Comparison of ENCODE assay signal across 9 cellular contexts in genomic region chr3:194255252-194256039, GRCh38.
A peak's percentile ranks its signal among the peaks of the same experiment; 100 is the strongest.
DNase-seq lines count a peak whose midpoint lies in the region; ATAC-seq, FAIRE-seq and TF ChIP-seq lines count a peak whose summit lies in the region.
"Had no signal": no experiment of that assay in that cellular context is flagged by ENCODE, and none has a peak within 500 bp of the region (broad histone marks: within the 10 kb centered on the region; RNA-seq: fewer than 3 reads in every experiment).

No MANE protein-coding gene starts in this region.

- H3K18ac ChIP-seq in trophoblast cell (ENCODE audit: low read length): no peak overlapping the region

- TF ChIP-seq POLR2A in H54 (IDR thresholded peaks at IDR 0.05; ENCODE audit: low read depth, low read length): no peak

- no peak overlapping the region for H3K23ac ChIP-seq in trophoblast cell (ENCODE audit: low read length)

- H3K36me3 Mint-ChIP-seq in CD8-positive, alpha-beta memory T cell: no peaks in the 10 kb centered on the region
- H3K36me3 Mint-ChIP-seq in activated B cell treated with CpG ODN at 0.5 μM for 24 hours (ENCODE audit: low read depth): no peaks in the 10 kb centered on the region
- H3K36me3 Mint-ChIP-seq: brain had no signal

- CTCF ChIA-PET in CD8-positive, alpha-beta memory T cell (lab: Charles Lee): no interaction called here
- CTCF ChIA-PET in activated B cell treated with CpG ODN at 0.5 μM for 24 hours (lab: Charles Lee): no interaction called here

- no peak for TF ChIP-seq CTCF in activated B cell treated with CpG ODN at 0.5 μM for 24 hours (IDR thresholded peaks at IDR 0.05)

- no peak overlapping the region for H3K9ac ChIP-seq in trophoblast cell (ENCODE audit: low read length)

- H3K27me3 ChIP-seq in CD8-positive, alpha-beta memory T cell (ENCODE audit: insufficient read depth, low read length, poor library complexity, severe bottlenecking): no peaks in the 10 kb centered on the region
- H3K27me3 ChIP-seq in trophoblast cell (ENCODE audit: insufficient read depth, low read length): no peaks in the 10 kb centered on the region

- no CpG with 5 or more reads among the region's 19 CpGs for WGBS in trophoblast cell (ENCODE audit: extremely low coverage, insufficient coverage, insufficient read length)

- peak overlapping the region in 7 of 8 donors; percentile 61 to 93 (median 84) for H3K27ac Mint-ChIP-seq in CD8-positive, alpha-beta memory T cell
- H3K27ac Mint-ChIP-seq in activated B cell treated with CpG ODN at 0.5 μM for 24 hours: peak overlapping the region; percentile 50
- H3K27ac Mint-ChIP-seq: brain had no signal

- peaks cover 13% of the 10 kb centered on the region for H3K4me1 ChIP-seq in CD8-positive, alpha-beta memory T cell (ENCODE audit: insufficient read depth, low read length)
- peaks cover 3 to 6% of the 10 kb centered on the region in 2 experiments for H3K4me1 ChIP-seq in trophoblast cell (ENCODE audit: control insufficient read depth in 1 of 2, insufficient read depth in 2 of 2, low read length in 2 of 2)

- FAIRE-seq in H54 (lab: Jason Lieb, UNC): no peak

- H4K12ac ChIP-seq in trophoblast cell (ENCODE audit: low read depth, low read length): no peak overlapping the region

- peak overlapping the region; percentile 52 for H3K4me3 ChIP-seq in CD8-positive, alpha-beta memory T cell (ENCODE audit: low read length)
- no peak overlapping the region for H3K4me3 ChIP-seq in trophoblast cell (ENCODE audit: low read depth, low read length)

- peaks cover 10 to 18% (median 13%) of the 10 kb centered on the region in 3 donors for H3K4me1 Mint-ChIP-seq in CD8-positive, alpha-beta memory T cell
- H3K4me1 Mint-ChIP-seq in activated B cell treated with CpG ODN at 0.5 μM for 24 hours: peaks cover 10% of the 10 kb centered on the region

- no peak overlapping the region for H4K8ac ChIP-seq in trophoblast cell (ENCODE audit: low read depth, low read length)

- H3K9me3 ChIP-seq in CD8-positive, alpha-beta memory T cell (ENCODE audit: low read length): no peaks in the 10 kb centered on the region
- H3K9me3 ChIP-seq in trophoblast cell (ENCODE audit: insufficient read depth, low read depth, low read length): peaks cover 2% of the 10 kb centered on the region

- H4K91ac ChIP-seq in trophoblast cell (ENCODE audit: low read depth, low read length): no peak overlapping the region

- H3K4me2 ChIP-seq in trophoblast cell (ENCODE audit: low read length): no peak overlapping the region

- H2BK12ac ChIP-seq in trophoblast cell (ENCODE audit: low read length): no peak overlapping the region

- intact Hi-C loops in activated B cell treated with CpG ODN at 0.5 μM for 24 hours (cut with micrococcal nuclease): loop anchor here (1.0 kb wide), 1 partner anchor 52 kb away; no protein-coding TSS in a partner anchor

- H2AK5ac ChIP-seq in trophoblast cell (ENCODE audit: low read length): no peak overlapping the region

- H3K14ac ChIP-seq in trophoblast cell (ENCODE audit: low read length): no peak overlapping the region

- POLR2A ChIA-PET in CD8-positive, alpha-beta memory T cell (lab: Charles Lee): no interaction called here
- POLR2A ChIA-PET in activated B cell treated with CpG ODN at 0.5 μM for 24 hours (lab: Charles Lee): interaction anchor here (0.6 to 0.7 kb wide), 2 partner anchors 48 to 493 kb away, joined by 6 to 9 read pairs; no protein-coding TSS in a partner anchor

- DNase-seq in CD8-positive, alpha-beta memory T cell: peak in 4 of 5 donors; percentile 4 to 27 (median 8)
- DNase-seq in activated B cell treated with CpG ODN at 0.5 μM for 24 hours: no peak
- peak; percentile 9 for DNase-seq in effector CD8-positive, alpha-beta T cell (lab: John Stamatoyannopoulos, UW)
- DNase-seq in trophoblast cell: peak; percentile 7 to 37
- no peak for DNase-seq in H54 (ENCODE audit: insufficient read length, low spot score)
- no peak for DNase-seq in dedifferentiated amniotic fluid mesenchymal stem cell (ENCODE audit: extremely low spot score)
- no peak for DNase-seq in germinal center (ENCODE audit: low spot score)

- no peak overlapping the region for H2AFZ ChIP-seq in trophoblast cell (ENCODE audit: insufficient read depth, low read length, poor library complexity)

- no peaks in the 10 kb centered on the region for H3K79me2 ChIP-seq in trophoblast cell (ENCODE audit: control insufficient read depth, insufficient read depth, low read length, poor library complexity)

- no peak overlapping the region for H2BK5ac ChIP-seq in trophoblast cell (ENCODE audit: low read depth, low read length, poor library complexity)

- peaks cover 2 to 7% (median 4%) of the 10 kb centered on the region in 5 donors for H3K9me3 Mint-ChIP-seq in CD8-positive, alpha-beta memory T cell
- H3K9me3 Mint-ChIP-seq in activated B cell treated with CpG ODN at 0.5 μM for 24 hours: peaks cover 6% of the 10 kb centered on the region

- ATAC-seq in HG03097 (IDR thresholded peaks at IDR 0.05; ENCODE audit: low FRiP score, unreplicated experiment) (peak; percentile 44), activated B cell treated with CpG ODN at 0.5 μM for 24 hours (ENCODE audit: low read depth) (peak; percentile 77)

- no peak overlapping the region for H3K4ac ChIP-seq in trophoblast cell (ENCODE audit: low read depth, low read length)

- H3K79me1 ChIP-seq in trophoblast cell (ENCODE audit: low read length): no peaks in the 10 kb centered on the region

- H3K4me3 Mint-ChIP-seq in CD8-positive, alpha-beta memory T cell: peak overlapping the region; percentile 28 to 87 (median 78)
- peak overlapping the region; percentile 78 for H3K4me3 Mint-ChIP-seq in activated B cell treated with CpG ODN at 0.5 μM for 24 hours
- H3K4me3 Mint-ChIP-seq: brain had no signal

- peak overlapping the region; percentile 68 for H3K27ac ChIP-seq in CD8-positive, alpha-beta memory T cell (ENCODE audit: low read depth, low read length)
- H3K27ac ChIP-seq in trophoblast cell (ENCODE audit: low read depth, low read length): no peak overlapping the region

- H3K36me3 ChIP-seq in CD8-positive, alpha-beta memory T cell (ENCODE audit: insufficient read depth, low read length): no peaks in the 10 kb centered on the region
- no peaks in the 10 kb centered on the region for H3K36me3 ChIP-seq in trophoblast cell (ENCODE audit: control insufficient read depth in 1 of 2, insufficient read depth in 2 of 2, low read length in 2 of 2)

- H3K27me3 Mint-ChIP-seq in CD8-positive, alpha-beta memory T cell: peaks cover 0 to 7% of the 10 kb centered on the region in 2 donors
- H3K27me3 Mint-ChIP-seq in activated B cell treated with CpG ODN at 0.5 μM for 24 hours: peaks cover 17% of the 10 kb centered on the region

- no peak overlapping the region for H2BK120ac ChIP-seq in trophoblast cell (ENCODE audit: insufficient read depth, low read length, poor library complexity)

Comparison
In these comparisons a context has a peak if more than half of its experiments do, and no peak if none do; other contexts are left out.
1. DNase-seq: peak in CD8-positive, alpha-beta memory T cell (4 of 5), effector CD8-positive, alpha-beta T cell (single experiment) and trophoblast cell (2 of 2); none in activated B cell treated with CpG ODN at 0.5 μM for 24 hours (single experiment), H54 (single experiment), dedifferentiated amniotic fluid mesenchymal stem cell (single experiment) and germinal center (single experiment).